Comparison of ENCODE assay signal across 32 cellular contexts in the genomic region with DNA sequence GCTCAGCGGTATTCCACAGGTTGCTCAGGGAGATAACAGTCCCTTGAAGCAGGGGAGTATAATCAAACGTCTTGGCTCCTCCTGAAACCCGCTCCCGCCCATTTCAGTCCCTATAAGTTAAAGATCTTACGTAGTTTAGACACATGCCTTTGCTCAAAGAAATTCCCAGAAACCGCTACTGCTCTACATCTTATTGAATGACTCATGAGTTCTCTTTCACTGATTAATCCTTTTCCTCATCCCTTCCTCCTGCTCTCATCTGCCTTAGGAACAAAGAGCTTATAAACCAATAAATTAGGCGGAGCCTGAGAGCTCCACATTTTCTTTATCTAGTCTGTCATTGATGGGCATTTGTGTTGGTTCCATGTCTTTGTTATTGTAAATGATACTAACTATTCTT. TPM values are rescaled to one million over a fixed set of nuclear protein-coding genes. Genes with fewer than 3 reads are reported as not detected.
A peak's percentile ranks its signal among the peaks of the same experiment; 100 is the strongest.
DNase-seq lines count a peak whose midpoint lies in the region; ATAC-seq, FAIRE-seq and TF ChIP-seq lines count a peak whose summit lies in the region.
"Had no signal": no experiment of that assay in that cellular context is flagged by ENCODE, and none has a peak within 500 bp of the region (broad histone marks: within the 10 kb centered on the region; RNA-seq: fewer than 3 reads in every experiment).

No MANE protein-coding gene starts in this region.

- no peaks in the 10 kb centered on the region for H4K20me1 ChIP-seq in hepatocyte (ENCODE audit: insufficient read depth, poor library complexity, severe bottlenecking)

- WGBS in hepatocyte (ENCODE audit: low lambda C conversion rate, missing lambda C conversion rate) = 56% methylated on average over 7 of the region's 7 CpGs

- no peaks in the 10 kb centered on the region for H3K27me3 ChIP-seq in hepatocyte
- H3K27me3 ChIP-seq: gastrocnemius medialis, left lung, ovary had no signal

- H3K4me1 ChIP-seq in hepatocyte (ENCODE audit: insufficient read depth) = no peaks in the 10 kb centered on the region
- H3K4me1 ChIP-seq: esophagus muscularis mucosa, gastrocnemius medialis, left lung had no signal

- H3K9me3 ChIP-seq in hepatocyte (ENCODE audit: low read depth) = no peaks in the 10 kb centered on the region
- H3K9me3 ChIP-seq: esophagus muscularis mucosa, gastrocnemius medialis, left lung, ovary had no signal

- H3K9me2 ChIP-seq in hepatocyte (replicated peaks; ENCODE audit: insufficient read depth) = no peaks in the 10 kb centered on the region

- no peak overlapping the region for H3K27ac ChIP-seq in hepatocyte
- H3K27ac ChIP-seq: 22Rv1, C4-2B, esophagus muscularis mucosa, gastrocnemius medialis, HL-60, left lung, ovary, skin epidermis, WERI-Rb-1 had no signal

- FAIRE-seq in RCC 7860 (lab: Jason Lieb, UNC) = no peak

- no peak overlapping the region for H3K4me2 ChIP-seq in hepatocyte

- H2AFZ ChIP-seq in hepatocyte = no peak overlapping the region

- no peaks in the 10 kb centered on the region for H3K36me3 ChIP-seq in hepatocyte (replicated peaks; ENCODE audit: insufficient read depth, low read depth)
- H3K36me3 ChIP-seq: esophagus muscularis mucosa, gastrocnemius medialis, left lung, ovary, WERI-Rb-1 had no signal

- TF ChIP-seq CTCF in epithelial cell of esophagus (IDR thresholded peaks at IDR 0.05; ENCODE audit: insufficient read depth, low read depth, low read length, missing control alignments) (no peak), retinal pigment epithelial cell (conservative IDR thresholded peaks at IDR 0.05; ENCODE audit: low read depth, low read length) (no peak), hepatocyte (IDR thresholded peaks at IDR 0.05; ENCODE audit: poor library complexity) (no peak)

- H3K4me3 ChIP-seq in epithelial cell of esophagus (ENCODE audit: low read length) (no peak overlapping the region), retinal pigment epithelial cell (ENCODE audit: low read length) (no peak overlapping the region), hepatocyte (no peak overlapping the region)
- H3K4me3 ChIP-seq: esophagus muscularis mucosa, gastrocnemius medialis, left lung, ovary, skin epidermis had no signal

- H3K79me2 ChIP-seq in hepatocyte = no peaks in the 10 kb centered on the region

- ATAC-seq in GM21737 (IDR thresholded peaks at IDR 0.05; ENCODE audit: unreplicated experiment) = no peak
- ATAC-seq: gastrocnemius medialis; left lung; stimulated activated naive CD8-positive, alpha-beta T cell treated with anti-CD3 and anti-CD28 coated beads, Interleukin-15, Interleukin-2, amounts not matched to agents 100 U/mL and 50 U/mL, for 24 hours had no signal

- DNase-seq in NCI-H82 (lab: John Stamatoyannopoulos, UW) (peak; percentile 0), NCI-H82 treated with DMSO at 0.1 percent for 48 hours (lab: John Stamatoyannopoulos, UW; ENCODE audit: unreplicated experiment) (no peak), RCC 7860 (ENCODE audit: low spot score) (peak; percentile 37), epithelial cell of esophagus (ENCODE audit: low read depth) (peak; percentile 55), retinal pigment epithelial cell (ENCODE audit: low read depth) (peak; percentile 68), NCI-H2227 (lab: John Stamatoyannopoulos, UW; ENCODE audit: unreplicated experiment) (no peak), hepatocyte (ENCODE audit: low spot score) (no peak)
- DNase-seq: activated CD4-positive, alpha-beta T cell treated with anti-CD3 and anti-CD28 coated beads for 48 hours; activated CD8-positive, alpha-beta memory T cell treated with anti-CD3 and anti-CD28 coated beads for 24 hours; activated T-cell treated with anti-CD3 and anti-CD28 coated beads for 4 hours; aorta; COR-L47; dermis blood vessel endothelial cell; gastrocnemius medialis; GF-D8; left lung; mesenchymal stem cell; NCI-H1436 treated with DMSO at 0.1 percent for 48 hours; NCI-H2081 treated with DMSO at 0.1 percent for 48 hours; ovary; stimulated activated naive CD8-positive, alpha-beta T cell treated with anti-CD3 and anti-CD28 coated beads, Interleukin-15, Interleukin-2, amounts not matched to agents 100 U/mL and 50 U/mL, for 24 hours; T-helper 9 cell; WERI-Rb-1 had no signal

RNA-seq across cellular contexts. Expression of a gene that starts 4.2 kb away (rescaled TPM):
- not detected in 2 replicates for total RNA-seq in hepatocyte
- not detected in 2 replicates for polyA plus RNA-seq in hepatocyte
- total RNA-seq: aorta, dermis blood vessel endothelial cell, esophagus muscularis mucosa, neural crest cell, ovary, temporal lobe, ureter had no signal

RNA-seq across cellular contexts. Expression of a gene that starts 13.5 kb away (rescaled TPM):
- total RNA-seq in hepatocyte = 0.17 TPM in 1 of 2 replicates, not detected in the other
- polyA plus RNA-seq in hepatocyte = not detected in 2 replicates
- total RNA-seq: aorta, esophagus muscularis mucosa, gastrocnemius medialis, left lung, neural crest cell, temporal lobe, ureter had no signal

RNA-seq across cellular contexts. Expression of a gene that starts 54.5 kb away (rescaled TPM):
- not detected in 2 replicates for total RNA-seq in hepatocyte
- not detected in 2 replicates for polyA plus RNA-seq in hepatocyte
- total RNA-seq: aorta, dermis blood vessel endothelial cell, esophagus muscularis mucosa, gastrocnemius medialis, left lung, neural crest cell, ovary, temporal lobe, ureter had no signal
- polyA plus RNA-seq: aorta, ovary had no signal

Comparison
In these comparisons a context has a peak if more than half of its experiments do, and no peak if none do; other contexts are left out.
1. DNase-seq: peak in NCI-H82 (single experiment), RCC 7860 (single experiment), epithelial cell of esophagus (single experiment) and retinal pigment epithelial cell (single experiment); none in NCI-H82 treated with DMSO at 0.1 percent for 48 hours (single experiment), NCI-H2227 (single experiment) and hepatocyte (single experiment).